1 cellular context compared by ENCODE assay signal in genomic region chr10:127679642-127680255, GRCh38.
TF ChIP-seq lines count a peak whose summit lies in the region.

No MANE protein-coding gene starts in this region.

TF ChIP-seq in A549, 52 proteins besides CTCF, POLR2A, EP300 and RAD21 (continued from another document):
- TF ChIP-seq EHMT2 (IDR thresholded peaks at IDR 0.05; ENCODE audit: low read depth), result no peak
- TF ChIP-seq FOXS1 (CRISPR knock-in tag; IDR thresholded peaks at IDR 0.05), result no peak
- TF ChIP-seq MAX (IDR thresholded peaks at IDR 0.05), result no peak
